Comparison of ENCODE assay signal across 16 cellular contexts in the genomic region with DNA sequence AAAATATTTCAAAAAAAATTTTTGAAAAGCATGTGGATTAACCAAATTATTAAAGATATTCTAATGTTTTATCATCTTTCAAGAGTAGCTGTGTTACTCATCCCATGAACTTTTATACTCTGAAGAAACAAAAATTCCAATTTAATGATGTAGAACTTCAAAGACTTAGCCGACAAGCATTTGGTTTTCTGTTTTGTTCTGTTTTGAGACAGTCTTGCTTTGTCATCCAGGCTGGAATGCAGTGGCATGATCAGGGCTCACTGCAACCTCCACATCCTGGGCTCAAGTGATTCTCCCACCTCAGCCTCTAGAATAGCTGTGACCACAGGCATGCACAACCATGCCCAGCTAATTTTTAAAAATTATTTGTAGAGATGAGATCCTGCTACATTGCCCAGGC. TPM values are rescaled to one million over a fixed set of nuclear protein-coding genes. Genes with fewer than 3 reads are reported as not detected.
A peak's percentile ranks its signal among the peaks of the same experiment; 100 is the strongest.
DNase-seq lines count a peak whose midpoint lies in the region; ATAC-seq and TF ChIP-seq lines count a peak whose summit lies in the region.
"Had no signal": no experiment of that assay in that cellular context is flagged by ENCODE, and none has a peak within 500 bp of the region (broad histone marks: within the 10 kb centered on the region; RNA-seq: fewer than 3 reads in every experiment).

No MANE protein-coding gene starts in this region.

- H3K36me3 Mint-ChIP-seq in activated CD8-positive, alpha-beta T cell treated with anti-CD3 and anti-CD28 coated beads for 36 hours (ENCODE audit: low read depth) = no peaks in the 10 kb centered on the region
- H3K36me3 Mint-ChIP-seq in natural killer cell treated with Interleukin-12 subunit alpha and Interleukin-12 subunit beta and Interleukin-15 and Interleukin-18, amount 100 ng/mL, for 72 hours = no peaks in the 10 kb centered on the region
- H3K36me3 Mint-ChIP-seq: brain, memory B cell, type B pancreatic cell had no signal

- no peak overlapping the region for H3K27ac Mint-ChIP-seq in activated CD8-positive, alpha-beta T cell treated with anti-CD3 and anti-CD28 coated beads for 36 hours
- H3K27ac Mint-ChIP-seq in stimulated activated naive CD8-positive, alpha-beta T cell treated with anti-CD3 and anti-CD28 coated beads, Interleukin-15, amount 100 ng/mL, for 72 hours = no peak overlapping the region
- H3K27ac Mint-ChIP-seq in natural killer cell treated with Interleukin-12 subunit alpha and Interleukin-12 subunit beta and Interleukin-15 and Interleukin-18, amount 100 ng/mL, for 72 hours = no peak overlapping the region
- H3K27ac Mint-ChIP-seq: activated CD4-positive, alpha-beta T cell treated with anti-CD3 and anti-CD28 coated beads, Interleukin-2, amount 10 ng/mL, durations not matched to agents 24 days and 14 days; activated T-helper 2 cell treated with anti-CD3 and anti-CD28 coated beads, Interferon-gamma antibody, Interleukin-2, Interleukin-4, amounts not matched to agents 10 μg/mL and 5 μg/mL and 100 μg/mL, durations not matched to agents 14 hours and 24 hours and 36 hours; brain; GM23338; memory B cell; type B pancreatic cell had no signal

- in situ Hi-C loops in ACHN (cut with HindIII; ENCODE audit: low pct_ligation_motif_present, low pct_unique_long_range_greater_than_20kb, low sequenced_read_pairs) = no loop called here

- H3K27me3 Mint-ChIP-seq in activated CD8-positive, alpha-beta T cell treated with anti-CD3 and anti-CD28 coated beads for 36 hours = peaks cover 9% of the 10 kb centered on the region
- H3K27me3 Mint-ChIP-seq in stimulated activated naive CD8-positive, alpha-beta T cell treated with anti-CD3 and anti-CD28 coated beads, Interleukin-15, amount 100 ng/mL, for 72 hours = peaks cover 8% of the 10 kb centered on the region
- peaks cover 0 to 9% of the 10 kb centered on the region in 2 donors for H3K27me3 Mint-ChIP-seq in natural killer cell treated with Interleukin-12 subunit alpha and Interleukin-12 subunit beta and Interleukin-15 and Interleukin-18, amount 100 ng/mL, for 72 hours
- H3K27me3 Mint-ChIP-seq: memory B cell had no signal

- intact Hi-C loops in activated CD8-positive, alpha-beta T cell treated with anti-CD3 and anti-CD28 coated beads for 36 hours (cut with micrococcal nuclease) = no loop called here

- no peak for TF ChIP-seq CTCF in activated CD8-positive, alpha-beta T cell treated with anti-CD3 and anti-CD28 coated beads for 36 hours (IDR thresholded peaks at IDR 0.05)

- ATAC-seq in activated CD8-positive, alpha-beta T cell treated with anti-CD3 and anti-CD28 coated beads for 36 hours = no peak
- ATAC-seq in stimulated activated naive CD8-positive, alpha-beta T cell treated with anti-CD3 and anti-CD28 coated beads, Interleukin-15, amount 100 ng/mL, for 72 hours = no peak
- ATAC-seq in natural killer cell treated with Interleukin-12 subunit alpha and Interleukin-12 subunit beta and Interleukin-15 and Interleukin-18, amount 100 ng/mL, for 72 hours = no peak
- ATAC-seq: GM23338 had no signal

- POLR2A ChIA-PET in activated CD8-positive, alpha-beta T cell treated with anti-CD3 and anti-CD28 coated beads for 36 hours (lab: Charles Lee) = interaction anchor here (0.6 kb wide), 2 partner anchors 90 to 171 kb away, joined by 3 to 4 read pairs; no protein-coding TSS in a partner anchor

- CTCF ChIA-PET in activated CD8-positive, alpha-beta T cell treated with anti-CD3 and anti-CD28 coated beads for 36 hours (lab: Charles Lee) = interaction anchor here (1.4 kb wide), 1 partner anchor 223 kb away, joined by 5 read pairs; no protein-coding TSS in a partner anchor

- H3K4me1 Mint-ChIP-seq in activated CD8-positive, alpha-beta T cell treated with anti-CD3 and anti-CD28 coated beads for 36 hours (ENCODE audit: low read depth) = no peaks in the 10 kb centered on the region
- no peaks in the 10 kb centered on the region for H3K4me1 Mint-ChIP-seq in stimulated activated naive CD8-positive, alpha-beta T cell treated with anti-CD3 and anti-CD28 coated beads, Interleukin-15, amount 100 ng/mL, for 72 hours
- H3K4me1 Mint-ChIP-seq in natural killer cell treated with Interleukin-12 subunit alpha and Interleukin-12 subunit beta and Interleukin-15 and Interleukin-18, amount 100 ng/mL, for 72 hours (ENCODE audit: low read depth in 2 of 2) = no peaks in the 10 kb centered on the region
- H3K4me1 Mint-ChIP-seq: activated CD4-positive, alpha-beta T cell treated with anti-CD3 and anti-CD28 coated beads, Interleukin-2, amount 10 ng/mL, durations not matched to agents 24 days and 14 days; brain; GM23338 had no signal

- peak; percentile 81 for DNase-seq in ACHN
- peak; percentile 74 for DNase-seq in HK-2 (ENCODE audit: unreplicated experiment)
- DNase-seq in amniotic epithelial cell (ENCODE audit: low read depth) = peak; percentile 91
- peak; percentile 32 for DNase-seq in hepatic stellate cell (ENCODE audit: low spot score)
- no peak for DNase-seq in activated CD8-positive, alpha-beta T cell treated with anti-CD3 and anti-CD28 coated beads for 36 hours
- no peak for DNase-seq in stimulated activated CD4-positive, alpha-beta T cell treated with anti-CD3 and anti-CD28 coated beads, Interleukin-4, amount 100 ng/mL, for 24 hours
- DNase-seq in stimulated activated naive CD8-positive, alpha-beta T cell treated with anti-CD3 and anti-CD28 coated beads, Interleukin-15, amount 100 ng/mL, for 72 hours = no peak
- no peak for DNase-seq in natural killer cell treated with Interleukin-12 subunit alpha and Interleukin-12 subunit beta and Interleukin-15 and Interleukin-18, amount 100 ng/mL, for 72 hours (ENCODE audit: low spot score)
- DNase-seq: activated CD4-positive, alpha-beta T cell treated with anti-CD3 and anti-CD28 coated beads, Interleukin-2, amount 10 ng/mL, durations not matched to agents 24 days and 14 days; NCI-H1092; NCI-H2227 treated with DMSO at 0.1 percent for 48 hours had no signal

- H3K9me3 Mint-ChIP-seq in activated CD8-positive, alpha-beta T cell treated with anti-CD3 and anti-CD28 coated beads for 36 hours = no peaks in the 10 kb centered on the region
- H3K9me3 Mint-ChIP-seq in stimulated activated naive CD8-positive, alpha-beta T cell treated with anti-CD3 and anti-CD28 coated beads, Interleukin-15, amount 100 ng/mL, for 72 hours = no peaks in the 10 kb centered on the region
- no peaks in the 10 kb centered on the region for H3K9me3 Mint-ChIP-seq in natural killer cell treated with Interleukin-12 subunit alpha and Interleukin-12 subunit beta and Interleukin-15 and Interleukin-18, amount 100 ng/mL, for 72 hours
- H3K9me3 Mint-ChIP-seq: activated CD4-positive, alpha-beta T cell treated with anti-CD3 and anti-CD28 coated beads, Interleukin-2, amount 10 ng/mL, durations not matched to agents 24 days and 14 days; activated T-helper 2 cell treated with anti-CD3 and anti-CD28 coated beads, Interferon-gamma antibody, Interleukin-2, Interleukin-4, amounts not matched to agents 10 μg/mL and 5 μg/mL and 100 μg/mL, durations not matched to agents 14 hours and 24 hours and 36 hours; GM23338; memory B cell; type B pancreatic cell had no signal

- H3K4me3 Mint-ChIP-seq in activated CD8-positive, alpha-beta T cell treated with anti-CD3 and anti-CD28 coated beads for 36 hours = no peak overlapping the region
- H3K4me3 Mint-ChIP-seq in stimulated activated naive CD8-positive, alpha-beta T cell treated with anti-CD3 and anti-CD28 coated beads, Interleukin-15, amount 100 ng/mL, for 72 hours = no peak overlapping the region
- H3K4me3 Mint-ChIP-seq in natural killer cell treated with Interleukin-12 subunit alpha and Interleukin-12 subunit beta and Interleukin-15 and Interleukin-18, amount 100 ng/mL, for 72 hours = no peak overlapping the region
- H3K4me3 Mint-ChIP-seq: activated CD4-positive, alpha-beta T cell treated with anti-CD3 and anti-CD28 coated beads, Interleukin-2, amount 10 ng/mL, durations not matched to agents 24 days and 14 days; brain; GM23338; memory B cell; type B pancreatic cell had no signal

RNA-seq across cellular contexts. Expression of a gene that starts 17.8 kb away (rescaled TPM):
- 10 to 100 TPM; 20.6 to 24.3 TPM for total RNA-seq in activated CD8-positive, alpha-beta T cell treated with anti-CD3 and anti-CD28 coated beads for 36 hours
- total RNA-seq in natural killer cell treated with Interleukin-12 subunit alpha and Interleukin-12 subunit beta and Interleukin-15 and Interleukin-18, amount 100 ng/mL, for 72 hours = 10 to 100 TPM; 58.7 to 70.2 TPM

Comparison
In these comparisons a context has a peak if more than half of its experiments do, and no peak if none do; other contexts are left out.
1. DNase-seq: peak in ACHN (single experiment), HK-2 (single experiment), amniotic epithelial cell (single experiment) and hepatic stellate cell (single experiment); none in activated CD8-positive, alpha-beta T cell treated with anti-CD3 and anti-CD28 coated beads for 36 hours (single experiment), stimulated activated CD4-positive, alpha-beta T cell treated with anti-CD3 and anti-CD28 coated beads, Interleukin-4, amount 100 ng/mL, for 24 hours (single experiment), stimulated activated naive CD8-positive, alpha-beta T cell treated with anti-CD3 and anti-CD28 coated beads, Interleukin-15, amount 100 ng/mL, for 72 hours (0 of 2) and natural killer cell treated with Interleukin-12 subunit alpha and Interleukin-12 subunit beta and Interleukin-15 and Interleukin-18, amount 100 ng/mL, for 72 hours (single experiment).